8 cellular contexts compared by ENCODE assay signal in the genomic region with DNA sequence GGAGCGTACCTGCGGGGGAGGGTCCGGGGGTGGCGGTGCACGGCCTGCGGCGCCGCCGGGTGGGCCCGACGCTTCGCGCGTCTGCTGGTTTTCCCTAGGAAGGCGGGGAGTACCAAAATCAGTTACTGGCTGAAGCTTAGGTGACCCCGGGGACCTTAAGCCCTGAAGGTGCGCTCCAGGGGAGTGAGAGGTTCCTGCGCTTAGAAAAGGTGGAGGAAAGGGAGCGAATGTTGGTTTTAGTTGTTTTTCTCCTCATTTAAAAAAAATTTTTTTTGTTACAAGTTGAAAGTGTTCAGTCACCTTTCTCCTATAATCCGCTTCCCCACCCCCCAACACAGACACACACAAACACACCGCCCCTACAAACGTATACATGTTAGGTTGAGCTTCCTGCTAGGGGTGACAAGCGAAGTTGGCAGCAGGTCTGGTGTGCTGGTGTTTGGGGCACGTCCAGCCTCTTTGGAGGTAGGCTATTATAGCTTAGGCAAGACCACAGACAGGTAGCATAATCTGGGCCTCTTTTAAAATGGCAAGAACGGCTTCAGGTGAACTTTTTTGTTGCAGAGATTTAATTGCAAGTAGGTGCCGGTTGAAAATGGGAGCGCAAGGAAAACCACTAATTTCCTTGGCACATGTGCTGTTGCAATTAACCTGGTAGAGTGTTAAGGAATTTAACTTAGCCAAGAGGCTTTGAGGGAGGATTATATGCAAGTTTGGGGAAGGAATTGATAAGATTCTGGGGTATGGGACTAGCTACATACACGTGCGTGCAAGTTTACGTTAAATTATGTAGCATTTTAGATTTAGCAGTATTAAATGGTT. TPM values are rescaled to one million over a fixed set of nuclear protein-coding genes. Genes with fewer than 3 reads are reported as not detected.
DNase-seq lines count a peak whose midpoint lies in the region; ATAC-seq, FAIRE-seq and TF ChIP-seq lines count a peak whose summit lies in the region.

No MANE protein-coding gene starts in this region.

- no peaks in the 10 kb centered on the region for H3K36me3 ChIP-seq in A673 (ENCODE audit: insufficient read depth, low read length, poor library complexity, severe bottlenecking)
- H3K36me3 ChIP-seq in lung (ENCODE audit: control insufficient read depth in 2 of 2, insufficient read depth in 2 of 2, low read length in 2 of 2), result no peaks in the 10 kb centered on the region

- TF ChIP-seq CTCF in A673 (conservative IDR thresholded peaks at IDR 0.05; ENCODE audit: low read depth, low read length), result no peak
- TF ChIP-seq CTCF in WI38 (IDR thresholded peaks at IDR 0.05; ENCODE audit: low read depth, low read length), result no peak
- TF ChIP-seq CTCF in lung (IDR thresholded peaks at IDR 0.05; ENCODE audit: control extremely low read depth, extremely low read depth), result no peak

- peaks cover 38% of the 10 kb centered on the region for H3K4me1 ChIP-seq in A673 (ENCODE audit: insufficient read depth, low read length, poor library complexity, severe bottlenecking)
- H3K4me1 ChIP-seq in lung (ENCODE audit: control insufficient read depth in 2 of 2, insufficient read depth in 2 of 2, low read length in 2 of 2), result peaks cover 4 to 18% of the 10 kb centered on the region in 2 donors

- intact Hi-C loops in A673 (cut with micrococcal nuclease; ENCODE audit: unreplicated experiment), result loop anchor here (5.0 kb wide), 2 partner anchors 74 to 109 kb away; no protein-coding TSS in a partner anchor

- POLR2A ChIA-PET in A673 (lab: Charles Lee; ENCODE audit: low non-redundant PET), result no interaction called here

- peak; percentile 96 for FAIRE-seq in GM19239 (lab: Jason Lieb, UNC)

- H3K27ac ChIP-seq in A673 (ENCODE audit: low read depth, low read length, poor library complexity, severe bottlenecking) (peak overlapping the region; percentile 89), cingulate gyrus (ENCODE audit: low read depth, low read length) (peak overlapping the region; percentile 75), lung (ENCODE audit: low read depth in 1 of 2, low read length in 1 of 2) (peak overlapping the region; percentile 84 to 94)

- H3K4me3 ChIP-seq in A673 (ENCODE audit: low read depth, low read length, poor library complexity, severe bottlenecking) (peak overlapping the region; percentile 95), WI38 (ENCODE audit: low read depth, low read length) (peak overlapping the region; percentile 84), lung (peak overlapping the region; percentile 75)

- in situ Hi-C loops in KBM-7 (cut with MboI; ENCODE audit: low pct_unique_long_range_greater_than_20kb, low sequenced_read_pairs), result no loop called here

- H3K9me3 ChIP-seq in A673 (ENCODE audit: low read depth, low read length, poor library complexity, severe bottlenecking) (no peaks in the 10 kb centered on the region), lung (ENCODE audit: control insufficient read depth in 2 of 2, insufficient read depth in 1 of 2, low read length in 1 of 2) (no peaks in the 10 kb centered on the region)

- DNase-seq in A673 (ENCODE audit: low spot score), result peak; percentile 31
- no peak for DNase-seq in GM19239 (ENCODE audit: insufficient read length, low spot score)
- DNase-seq in KBM-7, result peak; percentile 65
- DNase-seq in lung (ENCODE audit: low spot score), result peak; percentile 61
- DNase-seq in stimulated activated naive CD4-positive, alpha-beta T cell (lab: John Stamatoyannopoulos, UW), result peak; percentile 48 to 73 (median 54)

- H3K27me3 ChIP-seq in A673 (replicated peaks; ENCODE audit: insufficient read depth, low read depth, low read length, poor library complexity) (no peaks in the 10 kb centered on the region), lung (ENCODE audit: control insufficient read depth, insufficient read depth) (no peaks in the 10 kb centered on the region)

- peak; percentile 3 for ATAC-seq in lung (ENCODE audit: insufficient read depth, low FRiP score)
- ATAC-seq in HG03565 (IDR thresholded peaks at IDR 0.05; ENCODE audit: unreplicated experiment), result no peak

- BruUV-seq in A673 (replicated peaks; lab: Mats Ljungman, UMichigan), result no TSS peak

- CTCF ChIA-PET in A673 (lab: Charles Lee), result interaction anchor here (0.6 kb wide), 1 partner anchor 46 kb away, joined by 5 read pairs; no protein-coding TSS in a partner anchor

- 2% methylated on average over 30 of the region's 30 CpGs for WGBS in lung, 2 donors

RNA-seq across cellular contexts. Expression of a gene that starts 0.9 kb away (rescaled TPM):
- total RNA-seq in A673 (2021) (80.5 and 82.9 TPM in 2 replicates), lung (100 to 1,000 TPM in 1 of 2 donors, 10 to 100 TPM in 1; 56.2 to 289 TPM)
- 10 to 100 TPM; 22.0 to 55.9 TPM for polyA plus RNA-seq in lung
